In genomic region chr1:31418626-31419025, GRCh38 we compare ENCODE assay signal across 2 cellular contexts.
TF ChIP-seq lines count a peak whose summit lies in the region.

No MANE protein-coding gene starts in this region.

TF ChIP-seq in HepG2, 621 proteins besides CTCF, POLR2A, EP300 and RAD21:
- TF ChIP-seq SALL1 (CRISPR knock-in tag; IDR thresholded peaks at IDR 0.05) (0 out of 2 replicates have a peak, but pooled peaks have one; percentile 17), ZNF607 (CRISPR knock-in tag; IDR thresholded peaks at IDR 0.05; ENCODE audit: borderline replicate concordance) (peak; percentile 37; the same call in 1 of the 2 replicates), POLR2AphosphoS5 (IDR thresholded peaks at IDR 0.05; ENCODE audit: low read depth, low read length) (peak; percentile 26; the same call in 1 of the 2 replicates), ZNF776 (CRISPR knock-in tag; IDR thresholded peaks at IDR 0.05) (no peak)

TF ChIP-seq in K562, 482 proteins besides CTCF, POLR2A, EP300 and RAD21:
- TF ChIP-seq GATAD2B (IDR thresholded peaks at IDR 0.05; ENCODE audit: borderline replicate concordance) (no peak), RBM25 (IDR thresholded peaks at IDR 0.05; ENCODE audit: low read depth, low read length, severe bottlenecking) (peak; percentile 13)
